23 cellular contexts compared by ENCODE assay signal in genomic region chr13:31686660-31687430, GRCh38. TPM values are rescaled to one million over a fixed set of nuclear protein-coding genes. Genes with fewer than 3 reads are reported as not detected.
"Had no signal": no experiment of that assay in that cellular context is flagged by ENCODE, and none has a peak within 500 bp of the region (broad histone marks: within the 10 kb centered on the region; RNA-seq: fewer than 3 reads in every experiment).

No MANE protein-coding gene starts in this region.

- H3K4me3 Mint-ChIP-seq: activated B cell treated with CpG ODN at 0.5 μM for 24 hours; activated CD4-positive, alpha-beta T cell treated with anti-CD3 and anti-CD28 coated beads for 36 hours; activated naive CD4-positive, alpha-beta T cell treated with anti-CD3 and anti-CD28 coated beads for 36 hours; activated T-cell treated with anti-CD3 and anti-CD28 coated beads, Interleukin-2, amount 50 U/mL, for 72 hours; dendritic cell treated with granulocyte-macrophage colony-stimulating factor and Interleukin-4, amounts not matched to agents 40 ng/mL and 50 ng/mL, for 4 days; nephron progenitor cell; T-helper 17 cell had no signal

- H3K4me1 Mint-ChIP-seq: activated B cell treated with CpG ODN at 0.5 μM for 24 hours; activated CD4-positive, alpha-beta T cell treated with anti-CD3 and anti-CD28 coated beads for 36 hours; nephron progenitor cell; T-helper 17 cell had no signal

- DNase-seq: activated B cell treated with CpG ODN at 0.5 μM for 24 hours; activated CD4-positive, alpha-beta T cell treated with anti-CD3 and anti-CD28 coated beads for 36 hours; activated CD4-positive, alpha-beta T cell treated with anti-CD3 and anti-CD28 coated beads, Interleukin-2, amount 50 U/mL, for 4 hours; activated effector memory CD4-positive, alpha-beta T cell treated with Interleukin-2 at 50 U/mL for 16 hours; activated naive CD4-positive, alpha-beta T cell treated with anti-CD3 and anti-CD28 coated beads for 36 hours; activated T-cell treated with anti-CD3 and anti-CD28 coated beads, Interleukin-2, amount 50 U/mL, for 72 hours; effector CD4-positive, alpha-beta T cell; erythroblast; head of caudate nucleus; nephron progenitor cell; posterior cingulate gyrus; sigmoid colon; spleen; stimulated activated CD4-positive, alpha-beta T cell treated with anti-CD3 and anti-CD28 coated beads, Interleukin-4, amount 100 ng/mL, for 1 hour; stimulated activated naive CD4-positive, alpha-beta T cell; SW 1271; T-helper 17 cell; thyroid gland had no signal

- H3K27me3 Mint-ChIP-seq: activated B cell treated with CpG ODN at 0.5 μM for 24 hours; dendritic cell treated with granulocyte-macrophage colony-stimulating factor and Interleukin-4, amounts not matched to agents 40 ng/mL and 50 ng/mL, for 4 days had no signal

- H3K36me3 ChIP-seq: cardiac muscle cell, gastroesophageal sphincter, sigmoid colon, spleen, thyroid gland had no signal

- H3K9me3 ChIP-seq: gastroesophageal sphincter, sigmoid colon, spleen, thyroid gland had no signal

- H3K4me1 ChIP-seq: gastroesophageal sphincter, sigmoid colon, spleen, thyroid gland had no signal

- H3K9me3 Mint-ChIP-seq: activated B cell treated with CpG ODN at 0.5 μM for 24 hours; dendritic cell treated with granulocyte-macrophage colony-stimulating factor and Interleukin-4, amounts not matched to agents 40 ng/mL and 50 ng/mL, for 4 days had no signal

- H3K27ac ChIP-seq: cardiac muscle cell, gastroesophageal sphincter, sigmoid colon, thyroid gland had no signal

- H3K27ac Mint-ChIP-seq: activated B cell treated with CpG ODN at 0.5 μM for 24 hours; activated CD4-positive, alpha-beta T cell treated with anti-CD3 and anti-CD28 coated beads for 36 hours; activated naive CD4-positive, alpha-beta T cell treated with anti-CD3 and anti-CD28 coated beads for 36 hours; activated T-cell treated with anti-CD3 and anti-CD28 coated beads, Interleukin-2, amount 50 U/mL, for 72 hours; dendritic cell treated with granulocyte-macrophage colony-stimulating factor and Interleukin-4, amounts not matched to agents 40 ng/mL and 50 ng/mL, for 4 days; nephron progenitor cell; T-helper 17 cell had no signal

- H3K4me3 ChIP-seq: cardiac muscle cell, gastroesophageal sphincter, sigmoid colon, spleen, thyroid gland had no signal

- H3K27me3 ChIP-seq: cardiac muscle cell, sigmoid colon, spleen, thyroid gland had no signal

RNA-seq across cellular contexts. Expression of gene RXFP2, which starts 52.5 kb away (rescaled TPM):
- total RNA-seq: activated B cell treated with CpG ODN at 0.5 μM for 24 hours; activated CD4-positive, alpha-beta T cell treated with anti-CD3 and anti-CD28 coated beads for 36 hours; activated naive CD4-positive, alpha-beta T cell treated with anti-CD3 and anti-CD28 coated beads for 36 hours; activated T-cell treated with anti-CD3 and anti-CD28 coated beads, Interleukin-2, amount 50 U/mL, for 72 hours; cardiac muscle cell; gastroesophageal sphincter; liver; sigmoid colon; spleen; T-helper 17 cell; ureter had no signal
- polyA plus RNA-seq: cardiac muscle cell, liver, sigmoid colon, spleen had no signal
